ENCODE assay signal across 9 cellular contexts in the genomic region with DNA sequence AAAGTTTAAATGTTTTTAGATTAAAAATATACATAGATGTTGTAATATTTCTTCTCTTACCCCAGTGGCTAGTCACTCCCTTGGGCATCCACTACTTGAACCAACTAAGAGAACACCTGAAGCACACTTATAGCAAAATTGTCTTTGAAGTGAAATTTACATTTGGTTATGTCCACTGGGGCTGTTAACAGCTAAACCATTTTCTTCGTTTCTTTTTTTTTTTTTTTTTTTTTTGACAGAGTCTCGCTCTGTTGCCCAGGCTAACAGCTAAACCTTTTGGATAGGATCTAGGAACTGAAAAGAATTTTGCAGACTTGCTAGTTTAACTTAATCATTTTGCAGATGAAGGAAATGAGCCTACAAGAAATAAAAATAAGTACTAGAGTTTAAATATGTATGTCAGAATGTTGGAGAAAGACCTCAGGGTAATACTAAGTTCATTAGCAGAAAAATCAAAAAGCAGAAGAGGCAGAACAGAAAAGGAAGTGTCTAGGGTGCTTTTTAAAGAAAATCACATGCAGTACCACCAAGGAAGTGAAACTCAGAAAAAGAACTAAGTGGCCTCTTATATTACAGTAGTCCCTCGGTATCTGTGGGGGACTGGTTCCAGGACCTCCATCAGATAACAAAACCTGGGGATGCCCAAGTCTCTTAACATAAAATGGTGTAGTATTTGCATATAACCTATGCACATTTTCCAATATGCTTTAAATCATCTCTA. TPM values are rescaled to one million over a fixed set of nuclear protein-coding genes. Genes with fewer than 3 reads are reported as not detected.
DNase-seq lines count a peak whose midpoint lies in the region; ATAC-seq and TF ChIP-seq lines count a peak whose summit lies in the region.
"Had no signal": no experiment of that assay in that cellular context is flagged by ENCODE, and none has a peak within 500 bp of the region (broad histone marks: within the 10 kb centered on the region; RNA-seq: fewer than 3 reads in every experiment).

No MANE protein-coding gene starts in this region.

- no peaks in the 10 kb centered on the region for H3F3A ChIP-seq in smooth muscle cell (ENCODE audit: low read depth)

- H3K36me3 ChIP-seq in smooth muscle cell (ENCODE audit: low read depth): peaks cover 36% of the 10 kb centered on the region

- H2AFZ ChIP-seq in smooth muscle cell (ENCODE audit: low read depth): no peak overlapping the region

- no peak overlapping the region for H3K4me2 ChIP-seq in smooth muscle cell

- no peak for TF ChIP-seq CTCF in Calu3 (IDR thresholded peaks at IDR 0.05; ENCODE audit: unreplicated experiment)
- no peak for TF ChIP-seq CTCF in smooth muscle cell (IDR thresholded peaks at IDR 0.05; ENCODE audit: borderline replicate concordance, insufficient read depth, poor library complexity, severe bottlenecking)

- CTCF ChIA-PET in Calu3 (lab: Charles Lee): no interaction called here

- WGBS in smooth muscle cell (ENCODE audit: low lambda C conversion rate): 97% methylated on average over 3 of the region's 3 CpGs

- intact Hi-C loops in dendritic cell treated with granulocyte-macrophage colony-stimulating factor and Interleukin-4, amounts not matched to agents 40 ng/mL and 50 ng/mL, for 4 days (cut with micrococcal nuclease): loop anchor here (5.0 to 10.0 kb wide), 3 partner anchors 47 to 253 kb away; partner anchors contain the start of genes CD53 and DENND2D
- intact Hi-C loops in Calu3 (cut with micrococcal nuclease; ENCODE audit: unreplicated experiment): no loop called here

- peaks cover 55% of the 10 kb centered on the region for H3K4me1 Mint-ChIP-seq in dendritic cell treated with granulocyte-macrophage colony-stimulating factor and Interleukin-4, amounts not matched to agents 40 ng/mL and 50 ng/mL, for 4 days (ENCODE audit: low read depth)
- no peaks in the 10 kb centered on the region for H3K4me1 Mint-ChIP-seq in Calu3 (ENCODE audit: low read depth, unreplicated experiment)

- H3K27me3 Mint-ChIP-seq in dendritic cell treated with granulocyte-macrophage colony-stimulating factor and Interleukin-4, amounts not matched to agents 40 ng/mL and 50 ng/mL, for 4 days: no peaks in the 10 kb centered on the region
- H3K27me3 Mint-ChIP-seq in Calu3 (ENCODE audit: unreplicated experiment): no peaks in the 10 kb centered on the region

- DNase-seq in T-helper 9 cell: no peak
- no peak for DNase-seq in amniotic stem cell (lab: John Stamatoyannopoulos, UW)
- no peak for DNase-seq in Calu3
- DNase-seq in smooth muscle cell (lab: John Stamatoyannopoulos, UW; ENCODE audit: unreplicated experiment): no peak
- DNase-seq: NCI-H226 had no signal

- H3K9me3 ChIP-seq in smooth muscle cell (replicated peaks; ENCODE audit: low read depth): no peaks in the 10 kb centered on the region

- BruUV-seq in Calu3 (replicated peaks; lab: Mats Ljungman, UMichigan): no TSS peak

- peaks cover 76% of the 10 kb centered on the region for H3K36me3 Mint-ChIP-seq in dendritic cell treated with granulocyte-macrophage colony-stimulating factor and Interleukin-4, amounts not matched to agents 40 ng/mL and 50 ng/mL, for 4 days (ENCODE audit: low read depth)
- H3K36me3 Mint-ChIP-seq in Calu3 (ENCODE audit: insufficient read depth, unreplicated experiment): peaks cover 4% of the 10 kb centered on the region

- H3K4me3 ChIP-seq in smooth muscle cell: no peak overlapping the region

- peaks cover 3% of the 10 kb centered on the region for H4K20me1 ChIP-seq in smooth muscle cell (ENCODE audit: low read depth)

- H3K27ac Mint-ChIP-seq in dendritic cell treated with granulocyte-macrophage colony-stimulating factor and Interleukin-4, amounts not matched to agents 40 ng/mL and 50 ng/mL, for 4 days: peak overlapping the region; percentile 82
- no peak overlapping the region for H3K27ac Mint-ChIP-seq in Calu3 (ENCODE audit: unreplicated experiment)

- H3K79me2 ChIP-seq in smooth muscle cell (ENCODE audit: low read depth): no peaks in the 10 kb centered on the region

- ATAC-seq in GM18502 (IDR thresholded peaks at IDR 0.05; ENCODE audit: poor library complexity, unreplicated experiment) (peak; percentile 81), GM21367 (IDR thresholded peaks at IDR 0.05; ENCODE audit: unreplicated experiment) (peak; percentile 78), HG03354 (IDR thresholded peaks at IDR 0.05; ENCODE audit: poor library complexity, severe bottlenecking, unreplicated experiment) (peak; percentile 89)

- peak overlapping the region; percentile 44 for H3K4me3 Mint-ChIP-seq in dendritic cell treated with granulocyte-macrophage colony-stimulating factor and Interleukin-4, amounts not matched to agents 40 ng/mL and 50 ng/mL, for 4 days
- no peak overlapping the region for H3K4me3 Mint-ChIP-seq in Calu3 (ENCODE audit: low read depth, unreplicated experiment)

- no peaks in the 10 kb centered on the region for H3K9me3 Mint-ChIP-seq in dendritic cell treated with granulocyte-macrophage colony-stimulating factor and Interleukin-4, amounts not matched to agents 40 ng/mL and 50 ng/mL, for 4 days
- no peaks in the 10 kb centered on the region for H3K9me3 Mint-ChIP-seq in Calu3 (ENCODE audit: low read depth, unreplicated experiment)

- no peaks in the 10 kb centered on the region for H3K4me1 ChIP-seq in smooth muscle cell (ENCODE audit: low read depth)

- no peak overlapping the region for H3K9ac ChIP-seq in smooth muscle cell (ENCODE audit: low read depth)

- no peak overlapping the region for H3K27ac ChIP-seq in smooth muscle cell (ENCODE audit: low read depth)

- no peaks in the 10 kb centered on the region for H3K27me3 ChIP-seq in smooth muscle cell (ENCODE audit: low read depth)

RNA-seq across cellular contexts. Expression of gene DRAM2, which starts 11.8 kb away (rescaled TPM):
- 23.2 and 25.4 TPM in 2 replicates for total RNA-seq in Calu3 (2022)
- 122 and 147 TPM in 2 replicates for total RNA-seq in smooth muscle cell
- 74.1 and 80.3 TPM in 2 replicates for polyA plus RNA-seq in smooth muscle cell

RNA-seq across cellular contexts. Expression of gene CEPT1, which starts 11.9 kb away (rescaled TPM):
- total RNA-seq in Calu3 (2022) (24.7 and 26.8 TPM in 2 replicates), smooth muscle cell (36.8 and 44.5 TPM in 2 replicates)
- polyA plus RNA-seq in smooth muscle cell: 19.4 and 26.1 TPM in 2 replicates
